7 cellular contexts compared by ENCODE assay signal in genomic region chr17:4999429-5000093, GRCh38. TPM values are rescaled to one million over a fixed set of nuclear protein-coding genes. Genes with fewer than 3 reads are reported as not detected.
A peak's percentile ranks its signal among the peaks of the same experiment; 100 is the strongest.
DNase-seq lines count a peak whose midpoint lies in the region; ATAC-seq and TF ChIP-seq lines count a peak whose summit lies in the region.

No MANE protein-coding gene starts in this region.

- H3K4me1 ChIP-seq in iPS-18a (ENCODE audit: control insufficient read depth, low read depth, low read length), result peaks cover 16% of the 10 kb centered on the region

- no peaks in the 10 kb centered on the region for H3K9me3 Mint-ChIP-seq in activated naive CD8-positive, alpha-beta T cell treated with anti-CD3 and anti-CD28 coated beads for 36 hours
- no peaks in the 10 kb centered on the region for H3K9me3 Mint-ChIP-seq in stimulated activated effector memory CD8-positive, alpha-beta T cell treated with anti-CD3 and anti-CD28 coated beads, Interleukin-12 subunit alpha, Interleukin-12 subunit beta, amount 100 ng/mL, for 72 hours

- peaks cover 13% of the 10 kb centered on the region for H3K36me3 Mint-ChIP-seq in activated naive CD8-positive, alpha-beta T cell treated with anti-CD3 and anti-CD28 coated beads for 36 hours
- peaks cover 47% of the 10 kb centered on the region for H3K36me3 Mint-ChIP-seq in stimulated activated effector memory CD8-positive, alpha-beta T cell treated with anti-CD3 and anti-CD28 coated beads, Interleukin-12 subunit alpha, Interleukin-12 subunit beta, amount 100 ng/mL, for 72 hours

- ATAC-seq in stimulated activated effector memory CD8-positive, alpha-beta T cell treated with anti-CD3 and anti-CD28 coated beads, Interleukin-12 subunit alpha, Interleukin-12 subunit beta, amount 100 ng/mL, for 72 hours, result no peak
- ATAC-seq in GM19324 (IDR thresholded peaks at IDR 0.05; ENCODE audit: low FRiP score, unreplicated experiment), result no peak
- ATAC-seq in HG02870 (IDR thresholded peaks at IDR 0.05; ENCODE audit: unreplicated experiment), result no peak
- no peak for ATAC-seq in GM21367 (IDR thresholded peaks at IDR 0.05; ENCODE audit: unreplicated experiment)

- H3K27me3 Mint-ChIP-seq in activated naive CD8-positive, alpha-beta T cell treated with anti-CD3 and anti-CD28 coated beads for 36 hours, result no peaks in the 10 kb centered on the region

- peaks cover 33% of the 10 kb centered on the region for H3K36me3 ChIP-seq in iPS-18a (ENCODE audit: control insufficient read depth, low read depth, low read length)

- peaks cover 10% of the 10 kb centered on the region for H3K4me1 Mint-ChIP-seq in activated naive CD8-positive, alpha-beta T cell treated with anti-CD3 and anti-CD28 coated beads for 36 hours
- H3K4me1 Mint-ChIP-seq in stimulated activated effector memory CD8-positive, alpha-beta T cell treated with anti-CD3 and anti-CD28 coated beads, Interleukin-12 subunit alpha, Interleukin-12 subunit beta, amount 100 ng/mL, for 72 hours, result peaks cover 43% of the 10 kb centered on the region

- DNase-seq in HFF-Myc (ENCODE audit: extremely low read depth, low read depth), result no peak
- DNase-seq in activated naive CD8-positive, alpha-beta T cell treated with anti-CD3 and anti-CD28 coated beads for 36 hours, result no peak
- DNase-seq in stimulated activated effector memory CD8-positive, alpha-beta T cell treated with anti-CD3 and anti-CD28 coated beads, Interleukin-12 subunit alpha, Interleukin-12 subunit beta, amount 100 ng/mL, for 72 hours (ENCODE audit: low spot score in 2 of 2), result no peak

- H3K27me3 ChIP-seq in iPS-18a (ENCODE audit: control insufficient read depth, insufficient read depth, low read length), result peaks cover 14% of the 10 kb centered on the region

- peak overlapping the region; percentile 87 for H3K4me3 Mint-ChIP-seq in activated naive CD8-positive, alpha-beta T cell treated with anti-CD3 and anti-CD28 coated beads for 36 hours
- peak overlapping the region; percentile 89 for H3K4me3 Mint-ChIP-seq in stimulated activated effector memory CD8-positive, alpha-beta T cell treated with anti-CD3 and anti-CD28 coated beads, Interleukin-12 subunit alpha, Interleukin-12 subunit beta, amount 100 ng/mL, for 72 hours

- H3K27ac ChIP-seq in iPS-18a (ENCODE audit: low read length), result no peak overlapping the region

- H3K9me3 ChIP-seq in iPS-18a (ENCODE audit: control insufficient read depth, low read depth, low read length), result no peaks in the 10 kb centered on the region

- H3K9ac ChIP-seq in iPS-18a (ENCODE audit: low read length), result peak overlapping the region; percentile 9

- H3K27ac Mint-ChIP-seq in activated naive CD8-positive, alpha-beta T cell treated with anti-CD3 and anti-CD28 coated beads for 36 hours, result peak overlapping the region; percentile 1
- H3K27ac Mint-ChIP-seq in stimulated activated effector memory CD8-positive, alpha-beta T cell treated with anti-CD3 and anti-CD28 coated beads, Interleukin-12 subunit alpha, Interleukin-12 subunit beta, amount 100 ng/mL, for 72 hours, result peak overlapping the region; percentile 36

- H3K4me3 ChIP-seq in HFF-Myc (replicated peaks; ENCODE audit: low read depth, low read length) (peak overlapping the region; percentile 94), iPS-18a (ENCODE audit: low read length) (peak overlapping the region; percentile 87)

- no peak for TF ChIP-seq CTCF in HFF-Myc (IDR thresholded peaks at IDR 0.05; ENCODE audit: low read depth, low read length, missing control alignments)

RNA-seq across cellular contexts. Expression of gene KIF1C, which starts 1.8 kb away (rescaled TPM):
- total RNA-seq in activated naive CD8-positive, alpha-beta T cell treated with anti-CD3 and anti-CD28 coated beads for 36 hours, result 10 to 100 TPM; 49.9 to 51.1 TPM

RNA-seq across cellular contexts. Expression of gene INCA1, which starts 2.2 kb away (rescaled TPM):
- total RNA-seq in activated naive CD8-positive, alpha-beta T cell treated with anti-CD3 and anti-CD28 coated beads for 36 hours, result under 1 TPM; 0.29 to 0.36 TPM

RNA-seq across cellular contexts. Expression of gene CAMTA2, which starts 12.1 kb away (rescaled TPM):
- 100 to 1,000 TPM; 107 to 108 TPM for total RNA-seq in activated naive CD8-positive, alpha-beta T cell treated with anti-CD3 and anti-CD28 coated beads for 36 hours

RNA-seq across cellular contexts. Expression of gene SPAG7, which starts 31.9 kb away (rescaled TPM):
- 10 to 100 TPM; 62.2 to 63.6 TPM for total RNA-seq in activated naive CD8-positive, alpha-beta T cell treated with anti-CD3 and anti-CD28 coated beads for 36 hours

RNA-seq across cellular contexts. Expression of gene SLC52A1, which starts 35.7 kb away (rescaled TPM):
- not detected for total RNA-seq in activated naive CD8-positive, alpha-beta T cell treated with anti-CD3 and anti-CD28 coated beads for 36 hours
